ENCODE assay signal across 1 cellular context in the genomic region with DNA sequence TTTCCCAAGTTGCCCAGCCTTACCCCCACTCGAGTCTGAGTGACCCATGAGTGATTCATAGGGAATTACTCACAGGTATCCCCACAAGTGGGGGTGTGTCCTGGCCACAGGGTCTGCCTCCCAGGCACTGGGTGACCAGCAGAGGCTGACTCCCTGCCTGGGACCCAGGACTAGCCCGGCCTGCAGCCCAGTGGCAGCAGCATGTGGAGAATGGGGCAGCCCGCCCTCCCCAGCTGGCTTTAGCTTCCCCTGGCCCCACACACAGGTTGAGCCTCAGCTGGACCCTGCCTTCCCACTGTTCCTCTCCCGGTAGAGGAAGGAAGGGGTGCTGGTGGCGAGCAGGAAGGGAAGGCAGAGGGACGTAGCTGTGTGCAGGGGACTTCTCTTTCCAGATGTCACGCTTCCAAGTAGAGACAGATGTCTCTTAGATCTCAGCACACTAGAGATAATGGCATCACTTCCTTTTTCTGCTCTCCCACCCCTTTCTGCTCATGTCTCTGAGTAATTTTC.
TF ChIP-seq lines count a peak whose summit lies in the region.

No MANE protein-coding gene starts in this region.

TF ChIP-seq in K562, 482 proteins besides CTCF, POLR2A, EP300 and RAD21 (continued from another document):
- no peak for TF ChIP-seq ZBTB49 (CRISPR knock-in tag; IDR thresholded peaks at IDR 0.05; ENCODE audit: borderline replicate concordance)
- TF ChIP-seq SOX6 (IDR thresholded peaks at IDR 0.05) = no peak
- no peak for TF ChIP-seq CHD4 (IDR thresholded peaks at IDR 0.05; ENCODE audit: insufficient read depth, insufficient replicate concordance, low read depth, low read length, poor library complexity, severe bottlenecking)
- TF ChIP-seq, protein P1, sequence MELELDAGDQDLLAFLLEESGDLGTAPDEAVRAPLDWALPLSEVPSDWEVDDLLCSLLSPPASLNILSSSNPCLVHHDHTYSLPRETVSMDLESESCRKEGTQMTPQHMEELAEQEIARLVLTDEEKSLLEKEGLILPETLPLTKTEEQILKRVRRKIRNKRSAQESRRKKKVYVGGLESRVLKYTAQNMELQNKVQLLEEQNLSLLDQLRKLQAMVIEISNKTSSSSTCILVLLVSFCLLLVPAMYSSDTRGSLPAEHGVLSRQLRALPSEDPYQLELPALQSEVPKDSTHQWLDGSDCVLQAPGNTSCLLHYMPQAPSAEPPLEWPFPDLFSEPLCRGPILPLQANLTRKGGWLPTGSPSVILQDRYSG (tag; conservative IDR thresholded peaks at IDR 0.05; ENCODE audit: low read depth) = no peak
